1 cellular context compared by ENCODE assay signal in genomic region chr1:192905049-192905448, GRCh38.
TF ChIP-seq lines count a peak whose summit lies in the region.

No MANE protein-coding gene starts in this region.

TF ChIP-seq in GM23338, 12 proteins besides CTCF, POLR2A, EP300 and RAD21:
- TF ChIP-seq, protein P1, sequence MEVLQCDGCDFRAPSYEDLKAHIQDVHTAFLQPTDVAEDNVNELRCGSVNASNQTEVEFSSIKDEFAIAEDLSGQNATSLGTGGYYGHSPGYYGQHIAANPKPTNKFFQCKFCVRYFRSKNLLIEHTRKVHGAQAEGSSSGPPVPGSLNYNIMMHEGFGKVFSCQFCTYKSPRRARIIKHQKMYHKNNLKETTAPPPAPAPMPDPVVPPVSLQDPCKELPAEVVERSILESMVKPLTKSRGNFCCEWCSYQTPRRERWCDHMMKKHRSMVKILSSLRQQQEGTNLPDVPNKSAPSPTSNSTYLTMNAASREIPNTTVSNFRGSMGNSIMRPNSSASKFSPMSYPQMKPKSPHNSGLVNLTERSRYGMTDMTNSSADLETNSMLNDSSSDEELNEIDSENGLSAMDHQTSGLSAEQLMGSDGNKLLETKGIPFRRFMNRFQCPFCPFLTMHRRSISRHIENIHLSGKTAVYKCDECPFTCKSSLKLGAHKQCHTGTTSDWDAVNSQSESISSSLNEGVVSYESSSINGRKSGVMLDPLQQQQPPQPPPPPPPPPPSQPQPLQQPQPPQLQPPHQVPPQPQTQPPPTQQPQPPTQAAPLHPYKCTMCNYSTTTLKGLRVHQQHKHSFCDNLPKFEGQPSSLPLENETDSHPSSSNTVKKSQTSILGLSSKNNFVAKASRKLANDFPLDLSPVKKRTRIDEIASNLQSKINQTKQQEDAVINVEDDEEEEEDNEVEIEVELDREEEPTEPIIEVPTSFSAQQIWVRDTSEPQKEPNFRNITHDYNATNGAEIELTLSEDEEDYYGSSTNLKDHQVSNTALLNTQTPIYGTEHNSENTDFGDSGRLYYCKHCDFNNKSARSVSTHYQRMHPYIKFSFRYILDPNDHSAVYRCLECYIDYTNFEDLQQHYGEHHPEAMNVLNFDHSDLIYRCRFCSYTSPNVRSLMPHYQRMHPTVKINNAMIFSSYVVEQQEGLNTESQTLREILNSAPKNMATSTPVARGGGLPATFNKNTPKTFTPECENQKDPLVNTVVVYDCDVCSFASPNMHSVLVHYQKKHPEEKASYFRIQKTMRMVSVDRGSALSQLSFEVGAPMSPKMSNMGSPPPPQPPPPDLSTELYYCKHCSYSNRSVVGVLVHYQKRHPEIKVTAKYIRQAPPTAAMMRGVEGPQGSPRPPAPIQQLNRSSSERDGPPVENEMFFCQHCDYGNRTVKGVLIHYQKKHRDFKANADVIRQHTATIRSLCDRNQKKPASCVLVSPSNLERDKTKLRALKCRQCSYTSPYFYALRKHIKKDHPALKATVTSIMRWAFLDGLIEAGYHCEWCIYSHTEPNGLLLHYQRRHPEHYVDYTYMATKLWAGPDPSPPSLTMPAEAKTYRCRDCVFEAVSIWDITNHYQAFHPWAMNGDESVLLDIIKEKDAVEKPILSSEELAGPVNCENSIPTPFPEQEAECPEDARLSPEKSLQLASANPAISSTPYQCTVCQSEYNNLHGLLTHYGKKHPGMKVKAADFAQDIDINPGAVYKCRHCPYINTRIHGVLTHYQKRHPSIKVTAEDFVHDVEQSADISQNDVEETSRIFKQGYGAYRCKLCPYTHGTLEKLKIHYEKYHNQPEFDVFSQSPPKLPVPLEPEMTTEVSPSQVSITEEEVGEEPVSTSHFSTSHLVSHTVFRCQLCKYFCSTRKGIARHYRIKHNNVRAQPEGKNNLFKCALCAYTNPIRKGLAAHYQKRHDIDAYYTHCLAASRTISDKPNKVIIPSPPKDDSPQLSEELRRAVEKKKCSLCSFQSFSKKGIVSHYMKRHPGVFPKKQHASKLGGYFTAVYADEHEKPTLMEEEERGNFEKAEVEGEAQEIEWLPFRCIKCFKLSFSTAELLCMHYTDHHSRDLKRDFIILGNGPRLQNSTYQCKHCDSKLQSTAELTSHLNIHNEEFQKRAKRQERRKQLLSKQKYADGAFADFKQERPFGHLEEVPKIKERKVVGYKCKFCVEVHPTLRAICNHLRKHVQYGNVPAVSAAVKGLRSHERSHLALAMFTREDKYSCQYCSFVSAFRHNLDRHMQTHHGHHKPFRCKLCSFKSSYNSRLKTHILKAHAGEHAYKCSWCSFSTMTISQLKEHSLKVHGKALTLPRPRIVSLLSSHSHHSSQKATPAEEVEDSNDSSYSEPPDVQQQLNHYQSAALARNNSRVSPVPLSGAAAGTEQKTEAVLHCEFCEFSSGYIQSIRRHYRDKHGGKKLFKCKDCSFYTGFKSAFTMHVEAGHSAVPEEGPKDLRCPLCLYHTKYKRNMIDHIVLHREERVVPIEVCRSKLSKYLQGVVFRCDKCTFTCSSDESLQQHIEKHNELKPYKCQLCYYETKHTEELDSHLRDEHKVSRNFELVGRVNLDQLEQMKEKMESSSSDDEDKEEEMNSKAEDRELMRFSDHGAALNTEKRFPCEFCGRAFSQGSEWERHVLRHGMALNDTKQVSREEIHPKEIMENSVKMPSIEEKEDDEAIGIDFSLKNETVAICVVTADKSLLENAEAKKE (CRISPR knock-in tag; IDR thresholded peaks at IDR 0.05): no peak
- no peak for TF ChIP-seq REST (IDR thresholded peaks at IDR 0.05; ENCODE audit: unreplicated experiment)
